ENCODE assay signal across 8 cellular contexts in the genomic region with DNA sequence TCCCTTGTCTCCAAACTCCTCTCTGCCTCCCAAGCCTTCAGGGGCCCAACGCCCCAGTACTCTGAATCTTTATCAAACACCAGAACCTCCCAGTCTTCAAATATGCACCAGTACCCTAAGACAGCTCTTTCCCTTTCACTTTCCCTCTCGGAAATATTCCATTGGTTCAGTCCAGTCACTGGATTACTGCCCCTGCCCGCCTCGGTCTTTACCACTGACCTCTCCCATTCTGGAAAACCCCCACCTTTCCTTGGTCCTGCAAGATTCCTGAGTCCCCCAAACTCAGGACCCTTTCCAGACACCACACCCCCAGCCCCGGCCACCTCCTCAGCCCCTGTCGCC. TPM values are rescaled to one million over a fixed set of nuclear protein-coding genes. Genes with fewer than 3 reads are reported as not detected.
A peak's percentile ranks its signal among the peaks of the same experiment; 100 is the strongest.
DNase-seq lines count a peak whose midpoint lies in the region; ATAC-seq and TF ChIP-seq lines count a peak whose summit lies in the region.

No MANE protein-coding gene starts in this region.

- peak overlapping the region; percentile 98 for H3K4me3 Mint-ChIP-seq in activated CD8-positive, alpha-beta memory T cell treated with anti-CD3 and anti-CD28 coated beads, Interleukin-2, amount 10 ng/mL, durations not matched to agents 7 days and 5 days
- H3K4me3 Mint-ChIP-seq in activated naive CD4-positive, alpha-beta T cell treated with anti-CD3 and anti-CD28 coated beads, Interleukin-2, amount 50 U/mL, for 24 hours, result peak overlapping the region; percentile 98

- H3K27me3 ChIP-seq in right atrium auricular region, result no peaks in the 10 kb centered on the region

- peak overlapping the region; percentile 96 for H3K27ac Mint-ChIP-seq in activated CD8-positive, alpha-beta memory T cell treated with anti-CD3 and anti-CD28 coated beads, Interleukin-2, amount 10 ng/mL, durations not matched to agents 7 days and 5 days
- H3K27ac Mint-ChIP-seq in activated naive CD4-positive, alpha-beta T cell treated with anti-CD3 and anti-CD28 coated beads, Interleukin-2, amount 50 U/mL, for 24 hours, result peak overlapping the region; percentile 97

- peak overlapping the region; percentile 93 to 96 for H3K27ac ChIP-seq in right atrium auricular region

- no peaks in the 10 kb centered on the region for H3K9me3 Mint-ChIP-seq in activated CD8-positive, alpha-beta memory T cell treated with anti-CD3 and anti-CD28 coated beads, Interleukin-2, amount 10 ng/mL, durations not matched to agents 7 days and 5 days (ENCODE audit: low read depth)
- no peaks in the 10 kb centered on the region for H3K9me3 Mint-ChIP-seq in activated naive CD4-positive, alpha-beta T cell treated with anti-CD3 and anti-CD28 coated beads, Interleukin-2, amount 50 U/mL, for 24 hours

- peaks cover 41% of the 10 kb centered on the region for H3K36me3 Mint-ChIP-seq in activated CD8-positive, alpha-beta memory T cell treated with anti-CD3 and anti-CD28 coated beads, Interleukin-2, amount 10 ng/mL, durations not matched to agents 7 days and 5 days
- H3K36me3 Mint-ChIP-seq in activated naive CD4-positive, alpha-beta T cell treated with anti-CD3 and anti-CD28 coated beads, Interleukin-2, amount 50 U/mL, for 24 hours, result peaks cover 12% of the 10 kb centered on the region

- no peaks in the 10 kb centered on the region for H3K9me3 ChIP-seq in right atrium auricular region

- DNase-seq in activated CD8-positive, alpha-beta memory T cell treated with anti-CD3 and anti-CD28 coated beads, Interleukin-2, amount 10 ng/mL, durations not matched to agents 7 days and 5 days, result no peak
- DNase-seq in activated CD8-positive, alpha-beta memory T cell treated with anti-CD3 and anti-CD28 coated beads, Interleukin-2, amount 50 U/mL, for 4 hours, result no peak
- DNase-seq in right atrium auricular region (ENCODE audit: low spot score) (no peak), retinal pigment epithelial cell (ENCODE audit: low read depth) (no peak), NCI-H1436 (lab: John Stamatoyannopoulos, UW) (no peak)
- DNase-seq in activated CD4-positive, CD25-positive, alpha-beta regulatory T cell treated with anti-CD3 and anti-CD28 coated beads, Interleukin-2, amount 50 U/mL, for 72 hours, result no peak

- peak overlapping the region; percentile 68 to 93 for H3K4me3 ChIP-seq in right atrium auricular region
- H3K4me3 ChIP-seq in retinal pigment epithelial cell (ENCODE audit: low read length), result peak overlapping the region; percentile 87

- no peak for TF ChIP-seq CTCF in right atrium auricular region (IDR thresholded peaks at IDR 0.05)
- TF ChIP-seq CTCF in retinal pigment epithelial cell (conservative IDR thresholded peaks at IDR 0.05; ENCODE audit: low read depth, low read length), result no peak

- peaks cover 51% of the 10 kb centered on the region for H3K4me1 Mint-ChIP-seq in activated CD8-positive, alpha-beta memory T cell treated with anti-CD3 and anti-CD28 coated beads, Interleukin-2, amount 10 ng/mL, durations not matched to agents 7 days and 5 days
- peaks cover 57% of the 10 kb centered on the region for H3K4me1 Mint-ChIP-seq in activated naive CD4-positive, alpha-beta T cell treated with anti-CD3 and anti-CD28 coated beads, Interleukin-2, amount 50 U/mL, for 24 hours

- no peak for ATAC-seq in activated CD8-positive, alpha-beta memory T cell treated with anti-CD3 and anti-CD28 coated beads, Interleukin-2, amount 10 ng/mL, durations not matched to agents 7 days and 5 days
- no peak for ATAC-seq in HG02938 (IDR thresholded peaks at IDR 0.05; ENCODE audit: unreplicated experiment)

- CTCF ChIA-PET in activated CD8-positive, alpha-beta memory T cell treated with anti-CD3 and anti-CD28 coated beads, Interleukin-2, amount 10 ng/mL, durations not matched to agents 7 days and 5 days (lab: Charles Lee), result no interaction called here

- H3K36me3 ChIP-seq in right atrium auricular region, result peaks cover 17% of the 10 kb centered on the region

- H3K27me3 Mint-ChIP-seq in activated CD8-positive, alpha-beta memory T cell treated with anti-CD3 and anti-CD28 coated beads, Interleukin-2, amount 10 ng/mL, durations not matched to agents 7 days and 5 days, result no peaks in the 10 kb centered on the region
- no peaks in the 10 kb centered on the region for H3K27me3 Mint-ChIP-seq in activated naive CD4-positive, alpha-beta T cell treated with anti-CD3 and anti-CD28 coated beads, Interleukin-2, amount 50 U/mL, for 24 hours

- H3K4me1 ChIP-seq in right atrium auricular region, result peaks cover 0 to 23% of the 10 kb centered on the region in 2 donors

RNA-seq across cellular contexts. Expression of gene C5orf15, which starts 0.7 kb away (rescaled TPM):
- total RNA-seq in activated CD8-positive, alpha-beta memory T cell treated with anti-CD3 and anti-CD28 coated beads, Interleukin-2, amount 10 ng/mL, durations not matched to agents 7 days and 5 days, result 10 to 100 TPM; 20.9 to 25.7 TPM
- 10 to 100 TPM; 32.6 to 59.8 TPM for total RNA-seq in right atrium auricular region

RNA-seq across cellular contexts. Expression of gene VDAC1, which starts 37.1 kb away (rescaled TPM):
- 100 to 1,000 TPM; 204 to 258 TPM for total RNA-seq in activated CD8-positive, alpha-beta memory T cell treated with anti-CD3 and anti-CD28 coated beads, Interleukin-2, amount 10 ng/mL, durations not matched to agents 7 days and 5 days
- 100 to 1,000 TPM; 263 to 394 TPM for total RNA-seq in right atrium auricular region
